Comparison of ENCODE assay signal across 9 cellular contexts in genomic region chr10:75398630-75399460, GRCh38.
DNase-seq lines count a peak whose midpoint lies in the region; ATAC-seq and TF ChIP-seq lines count a peak whose summit lies in the region.
"Had no signal": no experiment of that assay in that cellular context is flagged by ENCODE, and none has a peak within 500 bp of the region (broad histone marks: within the 10 kb centered on the region; RNA-seq: fewer than 3 reads in every experiment).

No MANE protein-coding gene starts in this region.

- in situ Hi-C loops in GM13977 (cut with MboI; ENCODE audit: low pct_unique_long_range_greater_than_20kb, low sequenced_read_pairs, unreplicated experiment) = no loop called here

- peaks cover 0 to 1% of the 10 kb centered on the region in 2 donors for H3K9me3 Mint-ChIP-seq in stimulated activated naive B cell treated with anti-CD40 and anti-IgM and Interleukin-4, amounts not matched to agents 10 μg/mL and 1 μg/mL and 100 μg/mL, for 72 hours
- H3K9me3 Mint-ChIP-seq: central memory CD8-positive, alpha-beta T cell had no signal

- CTCF ChIA-PET in HEK293T (lab: Yijun Ruan, JAX) = interaction anchor here (0.6 kb wide), 1 partner anchor 552 kb away, joined by 3 read pairs; no protein-coding TSS in a partner anchor

- peaks cover 26 to 48% of the 10 kb centered on the region in 2 donors for H3K4me1 Mint-ChIP-seq in stimulated activated naive B cell treated with anti-CD40 and anti-IgM and Interleukin-4, amounts not matched to agents 10 μg/mL and 1 μg/mL and 100 μg/mL, for 72 hours

- DNase-seq in HEK293T (ENCODE audit: extremely low spot score) = no peak
- DNase-seq in caudate nucleus (lab: John Stamatoyannopoulos, UW) = peak in 3 of 61 donors; percentile 5 to 19 (median 11)
- DNase-seq in kidney tubule cell (ENCODE audit: low spot score) = peak; percentile 44
- no peak for DNase-seq in stimulated activated naive B cell treated with anti-CD40 and anti-IgM and Interleukin-4, amounts not matched to agents 10 μg/mL and 1 μg/mL and 100 μg/mL, for 72 hours
- no peak for DNase-seq in GM13977 (ENCODE audit: low spot score)
- no peak for DNase-seq in cortex of kidney (lab: John Stamatoyannopoulos, UW)

- H3K36me3 Mint-ChIP-seq in stimulated activated naive B cell treated with anti-CD40 and anti-IgM and Interleukin-4, amounts not matched to agents 10 μg/mL and 1 μg/mL and 100 μg/mL, for 72 hours = peaks cover 4 to 5% of the 10 kb centered on the region in 2 donors

- peak overlapping the region; percentile 35 to 51 for H3K4me3 Mint-ChIP-seq in stimulated activated naive B cell treated with anti-CD40 and anti-IgM and Interleukin-4, amounts not matched to agents 10 μg/mL and 1 μg/mL and 100 μg/mL, for 72 hours
- H3K4me3 Mint-ChIP-seq: central memory CD8-positive, alpha-beta T cell had no signal

- peak overlapping the region; percentile 52 for H3K27ac ChIP-seq in caudate nucleus (ENCODE audit: low read depth, low read length)

- POLR2A ChIA-PET in HEK293T (lab: Yijun Ruan, JAX) = interaction anchor here (0.6 to 12.0 kb wide), 15 partner anchors 11 to 317 kb away, joined by 3 to 178 read pairs (median 5); no protein-coding TSS in a partner anchor

- no peak overlapping the region for H3K27ac Mint-ChIP-seq in stimulated activated naive B cell treated with anti-CD40 and anti-IgM and Interleukin-4, amounts not matched to agents 10 μg/mL and 1 μg/mL and 100 μg/mL, for 72 hours

- H3K27me3 Mint-ChIP-seq in stimulated activated naive B cell treated with anti-CD40 and anti-IgM and Interleukin-4, amounts not matched to agents 10 μg/mL and 1 μg/mL and 100 μg/mL, for 72 hours = peaks cover 58 to 90% of the 10 kb centered on the region in 2 donors

- TF ChIP-seq CTCF in GM13977 (IDR thresholded peaks at IDR 0.05; ENCODE audit: extremely low read depth, insufficient read depth, missing control alignments) = no peak

- no peak for ATAC-seq in stimulated activated naive B cell treated with anti-CD40 and anti-IgM and Interleukin-4, amounts not matched to agents 10 μg/mL and 1 μg/mL and 100 μg/mL, for 72 hours (replicated peaks)
- ATAC-seq in GM21515 (IDR thresholded peaks at IDR 0.05; ENCODE audit: unreplicated experiment) (no peak), HG03469 (IDR thresholded peaks at IDR 0.05; ENCODE audit: unreplicated experiment) (no peak)

TF ChIP-seq in HEK293T, 16 proteins besides CTCF, POLR2A, EP300 and RAD21:
- TF ChIP-seq LEF1 (IDR thresholded peaks at IDR 0.05; ENCODE audit: borderline replicate concordance) (0 out of 2 replicates have a peak, but pooled peaks have one; percentile 10), L3MBTL2 (conservative IDR thresholded peaks at IDR 0.05) (0 out of 2 replicates have a peak, but pooled peaks have one; percentile 7), NFRKB (IDR thresholded peaks at IDR 0.05) (no peak), TARDBP (IDR thresholded peaks at IDR 0.05) (no peak), HDGF (IDR thresholded peaks at IDR 0.05; ENCODE audit: borderline replicate concordance) (peak; percentile 82; the same call in 1 of the 2 replicates)
TF ChIP-seq in HEK293T: peak in this region for 3.
